Comparison of ENCODE assay signal across 14 cellular contexts in genomic region chr5:57429513-57430120, GRCh38. TPM values are rescaled to one million over a fixed set of nuclear protein-coding genes. Genes with fewer than 3 reads are reported as not detected.
DNase-seq lines count a peak whose midpoint lies in the region; ATAC-seq, FAIRE-seq and TF ChIP-seq lines count a peak whose summit lies in the region.
"Had no signal": no experiment of that assay in that cellular context is flagged by ENCODE, and none has a peak within 500 bp of the region (broad histone marks: within the 10 kb centered on the region; RNA-seq: fewer than 3 reads in every experiment).

No MANE protein-coding gene starts in this region.

- H3K23ac ChIP-seq in H1 (ENCODE audit: insufficient read length) = no peak overlapping the region

- H2AK5ac ChIP-seq in H1 (ENCODE audit: low read depth, low read length) = no peak overlapping the region

- no peak overlapping the region for H3K9ac ChIP-seq in H1 (replicated peaks in 1 of 4; ENCODE audit: extremely low read depth in 1 of 4, low read depth in 3 of 4, low read length in 3 of 4)
- H3K9ac ChIP-seq: BLaER1 had no signal

- no peak overlapping the region for H4K5ac ChIP-seq in H1 (ENCODE audit: insufficient read length, low read depth, low read length)

- TF ChIP-seq CTCF in H1 (IDR thresholded peaks at IDR 0.05; ENCODE audit: control extremely low read depth in 1 of 3, insufficient read depth in 1 of 3, low read depth in 1 of 3, low read length in 3 of 3) = no peak
- TF ChIP-seq CTCF in omental fat pad (IDR thresholded peaks at IDR 0.05) = no peak

- no peak overlapping the region for H2AFZ ChIP-seq in H1 (ENCODE audit: low read length)

- no peaks in the 10 kb centered on the region for H3K36me3 ChIP-seq in H1 (ENCODE audit: control insufficient read depth in 2 of 4, insufficient read depth in 4 of 4, low read length in 3 of 4)
- no peaks in the 10 kb centered on the region for H3K36me3 ChIP-seq in CD8-positive, alpha-beta memory T cell (ENCODE audit: insufficient read depth, low read length)
- H3K36me3 ChIP-seq: BLaER1 had no signal

- no peak overlapping the region for H3K27ac Mint-ChIP-seq in CD8-positive, alpha-beta memory T cell

- H3K27me3 Mint-ChIP-seq in CD8-positive, alpha-beta memory T cell = peaks cover 1 to 5% of the 10 kb centered on the region in 2 donors

- no peaks in the 10 kb centered on the region for H3K27me3 ChIP-seq in H1 (replicated peaks in 1 of 4; ENCODE audit: control insufficient read depth in 3 of 4, extremely low read depth in 1 of 4, insufficient read depth in 3 of 4, low read length in 3 of 4)
- no peaks in the 10 kb centered on the region for H3K27me3 ChIP-seq in CD8-positive, alpha-beta memory T cell (ENCODE audit: insufficient read depth, low read length, poor library complexity, severe bottlenecking)
- H3K27me3 ChIP-seq: BLaER1 had no signal

- no peaks in the 10 kb centered on the region for H3K36me3 Mint-ChIP-seq in CD8-positive, alpha-beta memory T cell

- no peak overlapping the region for H3K4me2 ChIP-seq in H1 (ENCODE audit: insufficient read depth in 1 of 2, low read depth in 2 of 2, low read length in 2 of 2)
- H3K4me2 ChIP-seq: BLaER1 had no signal

- no peaks in the 10 kb centered on the region for H3K79me1 ChIP-seq in H1 (ENCODE audit: low read depth, low read length)

- no peak for FAIRE-seq in H1 (lab: Jason Lieb, UNC)

- H3K79me2 ChIP-seq in H1 (ENCODE audit: control insufficient read depth in 1 of 2, insufficient read depth in 2 of 2, low read length in 2 of 2) = no peaks in the 10 kb centered on the region

- no peak overlapping the region for H2BK15ac ChIP-seq in H1 (ENCODE audit: low read length)

- POLR2A ChIA-PET in H1 (lab: Charles Lee; ENCODE audit: partially characterized antibody) = no interaction called here
- POLR2A ChIA-PET in CD8-positive, alpha-beta memory T cell (lab: Charles Lee) = no interaction called here

- no peak overlapping the region for H2BK5ac ChIP-seq in H1 (ENCODE audit: low read depth, low read length)

- no peak overlapping the region for H2BK120ac ChIP-seq in H1 (replicated peaks; ENCODE audit: low read depth, low read length)

- no peak overlapping the region for H2BK12ac ChIP-seq in H1 (ENCODE audit: low read depth, low read length)

- H3K9me3 Mint-ChIP-seq in CD8-positive, alpha-beta memory T cell = peaks cover 0 to 2% (median 0%) of the 10 kb centered on the region in 5 donors

- no peaks in the 10 kb centered on the region for H3K4me1 ChIP-seq in H1 (replicated peaks in 1 of 4; ENCODE audit: control insufficient read depth in 3 of 4, insufficient read depth in 4 of 4, low read length in 3 of 4)
- H3K4me1 ChIP-seq in CD8-positive, alpha-beta memory T cell (ENCODE audit: insufficient read depth, low read length) = no peaks in the 10 kb centered on the region
- H3K4me1 ChIP-seq: BLaER1 had no signal

- no peak overlapping the region for H3K4me3 Mint-ChIP-seq in CD8-positive, alpha-beta memory T cell

- H3K14ac ChIP-seq in H1 (ENCODE audit: insufficient read length) = no peak overlapping the region

- CTCF ChIA-PET in H1 (lab: Charles Lee; ENCODE audit: partially characterized antibody) = interaction anchor here (0.5 to 2.7 kb wide), 4 partner anchors 23 to 131 kb away, joined by 3 to 15 read pairs (median 5); no protein-coding TSS in a partner anchor
- CTCF ChIA-PET in CD8-positive, alpha-beta memory T cell (lab: Charles Lee) = interaction anchor here (1.1 kb wide), 1 partner anchor 12 kb away, joined by 3 read pairs; no protein-coding TSS in a partner anchor

- H3K4me3 ChIP-seq in H1 (ENCODE audit: extremely low read depth in 1 of 4, insufficient read depth in 2 of 4, low read depth in 3 of 4, low read length in 4 of 4) = no peak overlapping the region; a peak in 1 of 8 replicates
- no peak overlapping the region for H3K4me3 ChIP-seq in CD8-positive, alpha-beta memory T cell (ENCODE audit: low read length)
- H3K4me3 ChIP-seq: BLaER1 had no signal

- H4K8ac ChIP-seq in H1 (ENCODE audit: extremely low read depth, insufficient read depth, low read length) = peak overlapping the region; percentile 62; the same call in 1 of the 2 replicates

- 87% methylated on average over 7 of the region's 7 CpGs; no CpG with 5 or more reads in 1 of the 2 experiments for WGBS in H1 (ENCODE audit: extremely low coverage in 1 of 2, insufficient coverage in 1 of 2, insufficient read length in 1 of 2, insufficient replicate concordance in 2 of 2, low coverage in 1 of 2, low lambda C conversion rate in 2 of 2, missing lambda C conversion rate in 1 of 2), 2 experiments

- TF ChIP-seq EP300 in H1 (IDR thresholded peaks at IDR 0.05; ENCODE audit: borderline replicate concordance in 1 of 2, low read depth in 2 of 2, low read length in 2 of 2) = no peak

- H3K9me3 ChIP-seq in H1 (ENCODE audit: insufficient read depth in 2 of 2, low read depth in 1 of 2, low read length in 1 of 2) = no peaks in the 10 kb centered on the region
- H3K9me3 ChIP-seq in CD8-positive, alpha-beta memory T cell (ENCODE audit: low read length) = no peaks in the 10 kb centered on the region

- H3K4ac ChIP-seq in H1 (replicated peaks; ENCODE audit: insufficient read length, low read depth, low read length) = no peak overlapping the region

- no peak overlapping the region for H3K56ac ChIP-seq in H1 (replicated peaks; ENCODE audit: insufficient read length, low read depth, low read length)

- DNase-seq in DMS 273 (lab: John Stamatoyannopoulos, UW; ENCODE audit: unreplicated experiment) (peak; percentile 70), GM04504 (ENCODE audit: low read depth) (peak; percentile 53), H1 (ENCODE audit: low read depth in 1 of 2, low spot score in 2 of 2) (no peak), omental fat pad (ENCODE audit: low spot score) (no peak)
- DNase-seq in CD8-positive, alpha-beta memory T cell = no peak
- DNase-seq: HCEC 1CT, NCI-H1417 treated with DMSO at 0.1 percent for 48 hours, NCI-H2081, NCI-H524 treated with DMSO at 0.1 percent for 48 hours had no signal

- ATAC-seq in omental fat pad (ENCODE audit: low FRiP score) (peak; percentile 54), HG03139 (IDR thresholded peaks at IDR 0.05; ENCODE audit: unreplicated experiment) (no peak), HG02763 (IDR thresholded peaks at IDR 0.05; ENCODE audit: unreplicated experiment) (no peak)

- no peaks in the 10 kb centered on the region for H4K20me1 ChIP-seq in H1 (replicated peaks in 1 of 2; ENCODE audit: control insufficient read depth in 1 of 2, insufficient read depth in 2 of 2, low read length in 2 of 2)
- H4K20me1 ChIP-seq: BLaER1 had no signal

- H4K91ac ChIP-seq in H1 (replicated peaks; ENCODE audit: insufficient read length, low read length) = no peak overlapping the region

- H3K4me1 Mint-ChIP-seq in CD8-positive, alpha-beta memory T cell = no peaks in the 10 kb centered on the region

- TF ChIP-seq POLR2A in H1 (IDR thresholded peaks at IDR 0.05; ENCODE audit: control extremely low read depth in 1 of 2, low read depth in 2 of 2, low read length in 2 of 2) = no peak

- H3K18ac ChIP-seq in H1 (ENCODE audit: extremely low read depth, low read length) = no peak overlapping the region

- no peak overlapping the region for H3K27ac ChIP-seq in H1 (ENCODE audit: low read depth, low read length)
- no peak overlapping the region for H3K27ac ChIP-seq in CD8-positive, alpha-beta memory T cell (ENCODE audit: low read depth, low read length)
- H3K27ac ChIP-seq: BLaER1, RWPE1 had no signal

- TF ChIP-seq RAD21 in H1 (IDR thresholded peaks at IDR 0.05 in 1 of 2, conservative IDR thresholded peaks at IDR 0.05 in 1 of 2; ENCODE audit: low read depth in 2 of 2, low read length in 2 of 2) = no peak

- H3K23me2 ChIP-seq in H1 (ENCODE audit: low read depth, low read length) = no peaks in the 10 kb centered on the region

- no peak overlapping the region for H2BK20ac ChIP-seq in H1 (ENCODE audit: low read length)

TF ChIP-seq in H1, 55 proteins besides CTCF, POLR2A, EP300 and RAD21:
- TF ChIP-seq KDM5A (IDR thresholded peaks at IDR 0.05; ENCODE audit: low read length) (no peak), SP1 (IDR thresholded peaks at IDR 0.05; ENCODE audit: low read depth, low read length) (no peak), RNF2 (IDR thresholded peaks at IDR 0.05; ENCODE audit: borderline replicate concordance, low read depth, low read length, missing control alignments, poor library complexity, severe bottlenecking) (no peak), JUND (IDR thresholded peaks at IDR 0.05; ENCODE audit: low read length) (no peak), SIN3A (conservative IDR thresholded peaks at IDR 0.05 in 1 of 2, IDR thresholded peaks at IDR 0.05 in 1 of 2; ENCODE audit: low read depth in 1 of 2, low read length in 2 of 2) (no peak), TEAD4 (IDR thresholded peaks at IDR 0.05; ENCODE audit: low read depth, low read length) (no peak)
TF ChIP-seq in H1: peak in this region for 0.

RNA-seq across cellular contexts. Expression of gene ACTBL2, which starts 53.0 kb away (rescaled TPM):
- not detected in 2 replicates for total RNA-seq in H1 (2021; fragmentation: NEBNext Ultra II Directional; extraction: Animal tissue kit (Norgen Biotek cat#: 25700))
- not detected in 2 replicates for polyA plus RNA-seq in H1 (2011; rRNA removed)
- polyA plus RNA-seq in H1 (2011; cell fraction: cytosol; rRNA removed) = not detected
- polyA plus RNA-seq in H1 (2011; cell fraction: nucleus; rRNA removed) = not detected
- polyA plus RNA-seq in H1 (2012, experiment 1 of 2) = not detected in 4 replicates
- polyA plus RNA-seq in H1 (2012, experiment 2 of 2) = not detected
- not detected for polyA plus RNA-seq in H1 (2013, experiment 1 of 2)
- polyA plus RNA-seq in H1 (2013, experiment 2 of 2) = not detected
- not detected in 2 replicates for polyA minus RNA-seq in H1 (2011; rRNA and poly(A)+ RNA removed)
- not detected for polyA minus RNA-seq in H1 (2011; cell fraction: cytosol; rRNA and poly(A)+ RNA removed)
- polyA minus RNA-seq in H1 (2011; cell fraction: nucleus; rRNA and poly(A)+ RNA removed) = not detected
- under 1 TPM in 2 of 4 donors, not detected in 2; 0.12 to 0.19 TPM for total RNA-seq in omental fat pad
- total RNA-seq in CD8-positive, alpha-beta memory T cell = not detected
- polyA plus RNA-seq in CD8-positive, alpha-beta memory T cell = not detected
- total RNA-seq: OCI-LY7 had no signal

Comparison
In these comparisons a context has a peak if more than half of its experiments do, and no peak if none do; other contexts are left out.
1. DNase-seq: peak in DMS 273 (single experiment) and GM04504 (single experiment); none in H1 (0 of 2), omental fat pad (single experiment) and CD8-positive, alpha-beta memory T cell (0 of 5).